ENCODE assay signal across 7 cellular contexts in genomic region chr20:9068232-9068781, GRCh38. TPM values are rescaled to one million over a fixed set of nuclear protein-coding genes. Genes with fewer than 3 reads are reported as not detected.
DNase-seq lines count a peak whose midpoint lies in the region; ATAC-seq, FAIRE-seq and TF ChIP-seq lines count a peak whose summit lies in the region.

No MANE protein-coding gene starts in this region.

- H3K27me3 ChIP-seq in SJSA1 (replicated peaks): no peaks in the 10 kb centered on the region

- POLR2A ChIA-PET in HEK293T (lab: Yijun Ruan, JAX): interaction anchor here (0.9 to 1.3 kb wide), 3 partner anchors 10 to 28 kb away, joined by 3 to 8 read pairs (median 3); no protein-coding TSS in a partner anchor

- H3K4me3 Mint-ChIP-seq in osteocyte (ENCODE audit: unreplicated experiment): peak overlapping the region; percentile 82
- no peak overlapping the region for H3K4me3 Mint-ChIP-seq in activated CD8-positive, alpha-beta memory T cell treated with anti-CD3 and anti-CD28 coated beads, Interleukin-2, amount 10 ng/mL, durations not matched to agents 7 days and 5 days

- no peaks in the 10 kb centered on the region for H3K36me3 Mint-ChIP-seq in osteocyte (ENCODE audit: unreplicated experiment)
- peaks cover 2% of the 10 kb centered on the region for H3K36me3 Mint-ChIP-seq in activated CD8-positive, alpha-beta memory T cell treated with anti-CD3 and anti-CD28 coated beads, Interleukin-2, amount 10 ng/mL, durations not matched to agents 7 days and 5 days

- peak overlapping the region; percentile 51 for H3K27ac ChIP-seq in SJSA1

- no peak for FAIRE-seq in frontal cortex (lab: Jason Lieb, UNC)

- DNase-seq in HEK293T (ENCODE audit: extremely low spot score): peak; percentile 72
- DNase-seq in SJSA1 (ENCODE audit: low read depth in 1 of 2, low spot score in 2 of 2): peak in 1 of 2 experiments; percentile 61
- peak; percentile 46 to 64 for DNase-seq in frontal cortex (ENCODE audit: low spot score in 2 of 2)
- peak; percentile 89 for DNase-seq in osteocyte (ENCODE audit: extremely low spot score, unreplicated experiment)
- DNase-seq in NK-92 treated with Interleukin-12 subunit alpha and Interleukin-12 subunit beta, amount 100 ng/mL, for 24 hours (lab: John Stamatoyannopoulos, UW): no peak
- no peak for DNase-seq in activated CD8-positive, alpha-beta memory T cell treated with anti-CD3 and anti-CD28 coated beads, Interleukin-2, amount 10 ng/mL, durations not matched to agents 7 days and 5 days

- no peak for TF ChIP-seq CTCF in osteocyte (IDR thresholded peaks at IDR 0.05)

- CTCF ChIA-PET in HEK293T (lab: Yijun Ruan, JAX): interaction anchor here (1.4 kb wide), 1 partner anchor 215 kb away, joined by 7 read pairs; no protein-coding TSS in a partner anchor
- CTCF ChIA-PET in activated CD8-positive, alpha-beta memory T cell treated with anti-CD3 and anti-CD28 coated beads, Interleukin-2, amount 10 ng/mL, durations not matched to agents 7 days and 5 days (lab: Charles Lee): no interaction called here

- H3K4me1 Mint-ChIP-seq in osteocyte (ENCODE audit: unreplicated experiment): peaks cover 44% of the 10 kb centered on the region
- peaks cover 2% of the 10 kb centered on the region for H3K4me1 Mint-ChIP-seq in activated CD8-positive, alpha-beta memory T cell treated with anti-CD3 and anti-CD28 coated beads, Interleukin-2, amount 10 ng/mL, durations not matched to agents 7 days and 5 days

- no peaks in the 10 kb centered on the region for H3K27me3 Mint-ChIP-seq in osteocyte (ENCODE audit: unreplicated experiment)
- H3K27me3 Mint-ChIP-seq in activated CD8-positive, alpha-beta memory T cell treated with anti-CD3 and anti-CD28 coated beads, Interleukin-2, amount 10 ng/mL, durations not matched to agents 7 days and 5 days: peaks cover 25% of the 10 kb centered on the region

- peak overlapping the region; percentile 89 for H3K27ac Mint-ChIP-seq in osteocyte (ENCODE audit: unreplicated experiment)
- H3K27ac Mint-ChIP-seq in activated CD8-positive, alpha-beta memory T cell treated with anti-CD3 and anti-CD28 coated beads, Interleukin-2, amount 10 ng/mL, durations not matched to agents 7 days and 5 days: no peak overlapping the region

- peaks cover 4% of the 10 kb centered on the region for H3K36me3 ChIP-seq in SJSA1

- ATAC-seq in GM21528 (IDR thresholded peaks at IDR 0.05; ENCODE audit: low FRiP score, unreplicated experiment): no peak
- ATAC-seq in activated CD8-positive, alpha-beta memory T cell treated with anti-CD3 and anti-CD28 coated beads, Interleukin-2, amount 10 ng/mL, durations not matched to agents 7 days and 5 days: no peak

- H3K9me3 ChIP-seq in SJSA1 (replicated peaks): 0 out of 2 replicates have a peak, but pooled peaks cover 2% of the 10 kb centered on the region

- H3K4me1 ChIP-seq in SJSA1 (replicated peaks): peaks cover 25% of the 10 kb centered on the region

- no peaks in the 10 kb centered on the region for H3K9me3 Mint-ChIP-seq in osteocyte (ENCODE audit: unreplicated experiment)
- no peaks in the 10 kb centered on the region for H3K9me3 Mint-ChIP-seq in activated CD8-positive, alpha-beta memory T cell treated with anti-CD3 and anti-CD28 coated beads, Interleukin-2, amount 10 ng/mL, durations not matched to agents 7 days and 5 days (ENCODE audit: low read depth)

- peak overlapping the region; percentile 86 for H3K4me3 ChIP-seq in SJSA1

TF ChIP-seq in HEK293T, 16 proteins besides CTCF, POLR2A, EP300 and RAD21:
- TF ChIP-seq FOXM1 (IDR thresholded peaks at IDR 0.05; ENCODE audit: borderline replicate concordance): no peak
- no peak for TF ChIP-seq LEF1 (IDR thresholded peaks at IDR 0.05; ENCODE audit: borderline replicate concordance)
- no peak for TF ChIP-seq ELF4 (IDR thresholded peaks at IDR 0.05)
- TF ChIP-seq TARDBP (IDR thresholded peaks at IDR 0.05): no peak
- no peak for TF ChIP-seq SP1 (IDR thresholded peaks at IDR 0.05)
- no peak for TF ChIP-seq ARNT (IDR thresholded peaks at IDR 0.05)
- no peak for TF ChIP-seq ZNF384 (IDR thresholded peaks at IDR 0.05)
- TF ChIP-seq SUZ12 (IDR thresholded peaks at IDR 0.05): no peak
- TF ChIP-seq CTBP1 (IDR thresholded peaks at IDR 0.05; ENCODE audit: borderline replicate concordance): no peak

RNA-seq across cellular contexts. Expression of gene PLCB4, which starts 0.6 kb away (rescaled TPM):
- 4.0 and 9.3 TPM in 2 replicates for total RNA-seq in SJSA1 (2014; rRNA removed; shearing (Covaris generic))
- total RNA-seq in frontal cortex (11.8 TPM), osteocyte (5.1 and 5.3 TPM in 2 replicates)
- total RNA-seq in activated CD8-positive, alpha-beta memory T cell treated with anti-CD3 and anti-CD28 coated beads, Interleukin-2, amount 10 ng/mL, durations not matched to agents 7 days and 5 days: not detected

Comparison
In these comparisons a context has a peak if more than half of its experiments do, and no peak if none do; other contexts are left out.
1. DNase-seq: peak in HEK293T (single experiment), frontal cortex (2 of 2) and osteocyte (single experiment); none in NK-92 treated with Interleukin-12 subunit alpha and Interleukin-12 subunit beta, amount 100 ng/mL, for 24 hours (single experiment) and activated CD8-positive, alpha-beta memory T cell treated with anti-CD3 and anti-CD28 coated beads, Interleukin-2, amount 10 ng/mL, durations not matched to agents 7 days and 5 days (single experiment).